9 cellular contexts compared by ENCODE assay signal in the genomic region with DNA sequence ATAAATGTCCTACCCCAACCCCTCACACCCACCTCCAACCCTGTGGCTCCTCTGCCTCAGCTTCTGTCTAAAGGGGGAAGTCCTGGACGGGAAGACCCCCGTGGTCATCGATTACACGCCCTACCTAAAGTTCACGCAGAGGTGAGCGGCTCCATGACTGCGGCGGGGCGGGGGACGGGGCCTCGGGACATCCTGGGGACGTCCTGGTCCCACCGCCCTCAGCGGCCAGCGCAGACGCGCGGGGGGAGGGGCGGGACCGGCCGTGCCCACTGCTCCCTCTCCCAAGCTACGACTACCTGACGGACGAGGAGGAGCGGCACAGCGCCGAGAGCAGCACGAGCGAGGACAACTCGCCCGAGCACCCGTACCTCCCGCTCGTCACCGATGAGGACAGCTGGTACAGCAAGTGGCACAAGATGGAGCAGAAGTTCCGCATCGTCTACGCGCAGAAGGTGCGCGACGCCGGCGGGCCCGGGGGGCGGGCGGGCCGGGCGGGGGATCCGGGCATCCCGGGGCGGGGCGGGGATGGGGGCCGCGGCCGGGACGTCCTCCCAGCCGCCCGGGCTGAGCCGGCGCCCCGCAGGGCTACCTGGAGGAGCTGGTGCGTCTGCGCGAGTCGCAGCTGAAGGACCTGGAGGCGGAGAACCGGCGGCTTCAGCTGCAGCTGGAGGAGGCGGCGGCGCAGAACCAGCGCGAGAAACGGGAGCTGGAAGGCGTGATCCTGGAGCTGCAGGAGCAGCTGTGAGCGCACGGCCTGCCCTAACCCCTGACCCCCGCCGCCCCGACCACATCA. TPM values are rescaled to one million over a fixed set of nuclear protein-coding genes. Genes with fewer than 3 reads are reported as not detected.
DNase-seq lines count a peak whose midpoint lies in the region; ATAC-seq, FAIRE-seq and TF ChIP-seq lines count a peak whose summit lies in the region.
"Had no signal": no experiment of that assay in that cellular context is flagged by ENCODE, and none has a peak within 500 bp of the region (broad histone marks: within the 10 kb centered on the region; RNA-seq: fewer than 3 reads in every experiment).

No MANE protein-coding gene starts in this region.

- H3K27me3 Mint-ChIP-seq in stimulated activated naive CD8-positive, alpha-beta T cell treated with anti-CD3 and anti-CD28 coated beads, Interleukin-15, amount 100 ng/mL, for 72 hours, result peaks cover 71% of the 10 kb centered on the region

- H3K4me2 ChIP-seq in keratinocyte (ENCODE audit: control insufficient read depth, extremely low read depth, insufficient read depth, low read depth, low read length), result peak overlapping the region; percentile 74

- H3K9ac ChIP-seq in adipocyte (ENCODE audit: low read length) (no peak overlapping the region), keratinocyte (ENCODE audit: control insufficient read depth, extremely low read depth, insufficient read depth, low read length) (no peak overlapping the region)

- dilution Hi-C loops in keratinocyte (cut with MboI; ENCODE audit: extremely low pct_ligation_motif_present, low sequenced_read_pairs), result no loop called here

- no peaks in the 10 kb centered on the region for H3K79me2 ChIP-seq in keratinocyte (ENCODE audit: control insufficient read depth, insufficient read depth, low read length)

- peaks cover 33% of the 10 kb centered on the region for H3K27me3 ChIP-seq in adipocyte (replicated peaks; ENCODE audit: control insufficient read depth, insufficient read depth, low read length)
- peaks cover 31% of the 10 kb centered on the region for H3K27me3 ChIP-seq in keratinocyte (ENCODE audit: control insufficient read depth, extremely low read depth, insufficient read depth, low read length)

- H3K9me3 ChIP-seq in adipocyte (ENCODE audit: control insufficient read depth, low read length) (no peaks in the 10 kb centered on the region), keratinocyte (ENCODE audit: control insufficient read depth, low read depth, low read length) (no peaks in the 10 kb centered on the region)

- FAIRE-seq in keratinocyte (lab: Jason Lieb, UNC), result no peak
- FAIRE-seq: TTC549 had no signal

- ATAC-seq in stimulated activated naive CD8-positive, alpha-beta T cell treated with anti-CD3 and anti-CD28 coated beads, Interleukin-15, amount 100 ng/mL, for 72 hours, result peak; percentile 76
- no peak for ATAC-seq in GM19324 (IDR thresholded peaks at IDR 0.05; ENCODE audit: low FRiP score, unreplicated experiment)

- no peaks in the 10 kb centered on the region for H3K9me1 ChIP-seq in keratinocyte (ENCODE audit: control insufficient read depth, extremely low read depth, insufficient read depth, low read length)

- H3K27ac ChIP-seq in keratinocyte (ENCODE audit: control insufficient read depth, insufficient read depth, low read length), result no peak overlapping the region

- no peaks in the 10 kb centered on the region for H3K9me3 Mint-ChIP-seq in stimulated activated naive CD8-positive, alpha-beta T cell treated with anti-CD3 and anti-CD28 coated beads, Interleukin-15, amount 100 ng/mL, for 72 hours

- peaks cover 2% of the 10 kb centered on the region for H4K20me1 ChIP-seq in keratinocyte (ENCODE audit: control insufficient read depth, extremely low read depth, insufficient read depth, low read length)

- H3K4me1 Mint-ChIP-seq in stimulated activated naive CD8-positive, alpha-beta T cell treated with anti-CD3 and anti-CD28 coated beads, Interleukin-15, amount 100 ng/mL, for 72 hours, result peaks cover 14% of the 10 kb centered on the region

- TF ChIP-seq CTCF in keratinocyte (optimal IDR thresholded peaks at IDR 0.05 in 1 of 3, IDR thresholded peaks at IDR 0.05 in 1 of 3, conservative IDR thresholded peaks at IDR 0.05 in 1 of 3; ENCODE audit: extremely low read depth in 1 of 3, insufficient read depth in 2 of 3, low read length in 3 of 3), result no peak

- H3K4me1 ChIP-seq in adipocyte (ENCODE audit: control insufficient read depth, insufficient read depth, low read length) (peaks cover 3% of the 10 kb centered on the region), keratinocyte (ENCODE audit: control insufficient read depth, extremely low read depth, insufficient read depth, low read length) (peaks cover 11% of the 10 kb centered on the region)

- H3K27ac Mint-ChIP-seq in stimulated activated naive CD8-positive, alpha-beta T cell treated with anti-CD3 and anti-CD28 coated beads, Interleukin-15, amount 100 ng/mL, for 72 hours, result no peak overlapping the region

- peak overlapping the region; percentile 81 for H2AFZ ChIP-seq in keratinocyte (ENCODE audit: control insufficient read depth, low read length)

- DNase-seq in GM03348 (ENCODE audit: low spot score) (peak; percentile 67), NCI-H2171 (lab: John Stamatoyannopoulos, UW) (peak; percentile 78), adipocyte (ENCODE audit: low read depth) (peak; percentile 55), keratinocyte (ENCODE audit: low read depth, low spot score) (no peak), T1000 (lab: John Stamatoyannopoulos, UW) (no peak), NCI-H1436 (lab: John Stamatoyannopoulos, UW) (no peak)
- DNase-seq in stimulated activated naive CD8-positive, alpha-beta T cell treated with anti-CD3 and anti-CD28 coated beads, Interleukin-15, amount 100 ng/mL, for 72 hours, result peak; percentile 45 to 49

- H3K36me3 ChIP-seq in adipocyte (ENCODE audit: control insufficient read depth, insufficient read depth, low read length, severe bottlenecking) (peaks cover 8% of the 10 kb centered on the region), keratinocyte (ENCODE audit: control insufficient read depth in 2 of 2, extremely low read depth in 1 of 2, insufficient read depth in 2 of 2, low read length in 2 of 2) (peaks cover 7 to 12% of the 10 kb centered on the region in 2 experiments)

- no peak overlapping the region for H3K4me3 ChIP-seq in adipocyte (ENCODE audit: low read length)
- peak overlapping the region; percentile 39 to 42 (median 39) for H3K4me3 ChIP-seq in keratinocyte (ENCODE audit: control insufficient read depth in 2 of 3, extremely low read depth in 1 of 3, insufficient read depth in 2 of 3, low read depth in 1 of 3, low read length in 3 of 3)

- H3K4me3 Mint-ChIP-seq in stimulated activated naive CD8-positive, alpha-beta T cell treated with anti-CD3 and anti-CD28 coated beads, Interleukin-15, amount 100 ng/mL, for 72 hours, result peak overlapping the region; percentile 82 to 83

RNA-seq across cellular contexts. Expression of a gene that starts 6.7 kb away (rescaled TPM):
- polyA plus RNA-seq in keratinocyte, result 1.1 to 3.7 TPM (median 1.6 TPM) in 3 replicates
- polyA plus RNA-seq in keratinocyte (2011; ENCODE audit: low read depth), result 6.9 TPM
- 2.1 and 4.2 TPM in 2 replicates for polyA plus RNA-seq in keratinocyte (2011; cell fraction: cytosol; rRNA removed)
- 7.4 and 9.3 TPM in 2 replicates for polyA plus RNA-seq in keratinocyte (2011; cell fraction: nucleus; rRNA removed)
- 1.1 and 13.2 TPM in 2 replicates for polyA plus RNA-seq in keratinocyte (2012; ENCODE audit: low replicate concordance)
- polyA minus RNA-seq in keratinocyte, result 1.6 to 3.3 TPM (median 2.2 TPM) in 3 replicates
- polyA minus RNA-seq in keratinocyte (2011; cell fraction: cytosol; rRNA and poly(A)+ RNA removed), result 3.3 TPM
- 2.4 and 2.7 TPM in 2 replicates for polyA minus RNA-seq in keratinocyte (2011; cell fraction: nucleus; rRNA and poly(A)+ RNA removed)

RNA-seq across cellular contexts. Expression of a gene that starts 9.6 kb away (rescaled TPM):
- 108 to 170 TPM (median 149 TPM) in 3 replicates for polyA plus RNA-seq in keratinocyte
- 47.7 TPM for polyA plus RNA-seq in keratinocyte (2011; ENCODE audit: low read depth)
- 86.8 and 178 TPM in 2 replicates for polyA plus RNA-seq in keratinocyte (2011; cell fraction: cytosol; rRNA removed)
- polyA plus RNA-seq in keratinocyte (2011; cell fraction: nucleus; rRNA removed), result 160 and 203 TPM in 2 replicates
- 183 and 186 TPM in 2 replicates for polyA plus RNA-seq in keratinocyte (2012; ENCODE audit: low replicate concordance)
- 72.4 to 219 TPM (median 104 TPM) in 3 replicates for polyA minus RNA-seq in keratinocyte
- 169 TPM for polyA minus RNA-seq in keratinocyte (2011; cell fraction: cytosol; rRNA and poly(A)+ RNA removed)
- polyA minus RNA-seq in keratinocyte (2011; cell fraction: nucleus; rRNA and poly(A)+ RNA removed), result 47.5 and 57.8 TPM in 2 replicates

RNA-seq across cellular contexts. Expression of a gene that starts 30.0 kb away (rescaled TPM):
- polyA plus RNA-seq in keratinocyte, result 179 to 316 TPM (median 274 TPM) in 3 replicates
- polyA plus RNA-seq in keratinocyte (2011; ENCODE audit: low read depth), result 101 TPM
- polyA plus RNA-seq in keratinocyte (2011; cell fraction: cytosol; rRNA removed), result 328 and 700 TPM in 2 replicates
- polyA plus RNA-seq in keratinocyte (2011; cell fraction: nucleus; rRNA removed), result 1,175 and 2,003 TPM in 2 replicates
- polyA plus RNA-seq in keratinocyte (2012; ENCODE audit: low replicate concordance), result 414 and 541 TPM in 2 replicates
- 269 to 862 TPM (median 302 TPM) in 3 replicates for polyA minus RNA-seq in keratinocyte
- polyA minus RNA-seq in keratinocyte (2011; cell fraction: cytosol; rRNA and poly(A)+ RNA removed), result 973 TPM
- 1,084 and 1,350 TPM in 2 replicates for polyA minus RNA-seq in keratinocyte (2011; cell fraction: nucleus; rRNA and poly(A)+ RNA removed)

RNA-seq across cellular contexts. Expression of a gene that starts 47.1 kb away (rescaled TPM):
- polyA plus RNA-seq in keratinocyte, result 0.06 TPM in 1 of 3 replicates, not detected in the others
- not detected for polyA plus RNA-seq in keratinocyte (2011; ENCODE audit: low read depth)
- polyA plus RNA-seq in keratinocyte (2011; cell fraction: cytosol; rRNA removed), result not detected in 2 replicates
- not detected in 2 replicates for polyA plus RNA-seq in keratinocyte (2011; cell fraction: nucleus; rRNA removed)
- polyA plus RNA-seq in keratinocyte (2012; ENCODE audit: low replicate concordance), result not detected in 2 replicates
- polyA minus RNA-seq in keratinocyte, result not detected in 3 replicates
- not detected for polyA minus RNA-seq in keratinocyte (2011; cell fraction: cytosol; rRNA and poly(A)+ RNA removed)
- not detected in 2 replicates for polyA minus RNA-seq in keratinocyte (2011; cell fraction: nucleus; rRNA and poly(A)+ RNA removed)

RNA-seq across cellular contexts. Expression of a gene that starts 48.6 kb away (rescaled TPM):
- 0.35 to 0.95 TPM (median 0.37 TPM) in 3 replicates for polyA plus RNA-seq in keratinocyte
- not detected for polyA plus RNA-seq in keratinocyte (2011; ENCODE audit: low read depth)
- polyA plus RNA-seq in keratinocyte (2011; cell fraction: cytosol; rRNA removed), result 0.28 and 0.84 TPM in 2 replicates
- polyA plus RNA-seq in keratinocyte (2011; cell fraction: nucleus; rRNA removed), result 0.94 and 1.6 TPM in 2 replicates
- 0.72 and 1.0 TPM in 2 replicates for polyA plus RNA-seq in keratinocyte (2012; ENCODE audit: low replicate concordance)
- polyA minus RNA-seq in keratinocyte, result 0.38 to 1.7 TPM (median 0.53 TPM) in 3 replicates
- 0.58 TPM for polyA minus RNA-seq in keratinocyte (2011; cell fraction: cytosol; rRNA and poly(A)+ RNA removed)
- 2.1 and 2.6 TPM in 2 replicates for polyA minus RNA-seq in keratinocyte (2011; cell fraction: nucleus; rRNA and poly(A)+ RNA removed)

Comparison
In these comparisons a context has a peak if more than half of its experiments do, and no peak if none do; other contexts are left out.
1. DNase-seq: peak in GM03348 (single experiment), NCI-H2171 (single experiment), adipocyte (single experiment) and stimulated activated naive CD8-positive, alpha-beta T cell treated with anti-CD3 and anti-CD28 coated beads, Interleukin-15, amount 100 ng/mL, for 72 hours (2 of 2); none in keratinocyte (single experiment), T1000 (single experiment) and NCI-H1436 (single experiment).